ENCODE assay signal across 16 cellular contexts in genomic region chr4:183478926-183479325, GRCh38. TPM values are rescaled to one million over a fixed set of nuclear protein-coding genes. Genes with fewer than 3 reads are reported as not detected.
DNase-seq lines count a peak whose midpoint lies in the region; ATAC-seq lines count a peak whose summit lies in the region.
"Had no signal": no experiment of that assay in that cellular context is flagged by ENCODE, and none has a peak within 500 bp of the region (broad histone marks: within the 10 kb centered on the region; RNA-seq: fewer than 3 reads in every experiment).

No MANE protein-coding gene starts in this region.

- intact Hi-C loops in posterior cingulate gyrus (cut with DNase I): no loop called here

- no peak overlapping the region for H4K8ac ChIP-seq in mesenchymal stem cell (ENCODE audit: low read length)

- DNase-seq in AG08395 (ENCODE audit: low spot score): peak; percentile 21
- peak; percentile 65 for DNase-seq in GM23248
- peak; percentile 40 for DNase-seq in fibroblast of gingiva (ENCODE audit: low read depth)
- no peak for DNase-seq in mesenchymal stem cell
- DNase-seq in NCI-H526 treated with DMSO at 0.1 percent for 48 hours (lab: John Stamatoyannopoulos, UW): no peak
- DNase-seq in posterior cingulate gyrus: no peak
- DNase-seq: AML-193; CD4-positive, alpha-beta T cell; DMS79 treated with DMSO at 0.1 percent for 48 hours; GF-D8; H9; KBM-7 had no signal

- H3K4me2 ChIP-seq in GM23248 (ENCODE audit: unreplicated experiment) (peak overlapping the region; percentile 33), mesenchymal stem cell (ENCODE audit: low read length, poor library complexity, severe bottlenecking) (no peak overlapping the region)

- H3K9me3 ChIP-seq in GM23248 (ENCODE audit: low read depth): no peaks in the 10 kb centered on the region
- no peaks in the 10 kb centered on the region for H3K9me3 ChIP-seq in mesenchymal stem cell (ENCODE audit: control insufficient read depth, low read length)

- no peak overlapping the region for H2BK5ac ChIP-seq in mesenchymal stem cell (ENCODE audit: low read depth, low read length, poor library complexity, severe bottlenecking)

- H3K79me1 ChIP-seq in mesenchymal stem cell (replicated peaks; ENCODE audit: low read length, poor library complexity, severe bottlenecking): no peaks in the 10 kb centered on the region

- no peaks in the 10 kb centered on the region for H3K9me2 ChIP-seq in GM23248 (ENCODE audit: insufficient read depth)

- H3K4me3 ChIP-seq in GM23248: no peak overlapping the region
- H3K4me3 ChIP-seq in mesenchymal stem cell (ENCODE audit: insufficient read depth in 1 of 2, low read depth in 1 of 2, low read length in 2 of 2): no peak overlapping the region

- H2AK5ac ChIP-seq in mesenchymal stem cell (ENCODE audit: low read length, severe bottlenecking): no peak overlapping the region

- H2BK12ac ChIP-seq in mesenchymal stem cell (ENCODE audit: low read length in 2 of 2): no peak overlapping the region

- H3K36me3 ChIP-seq in GM23248 (ENCODE audit: low read depth) (no peaks in the 10 kb centered on the region), mesenchymal stem cell (ENCODE audit: control insufficient read depth in 1 of 2, insufficient read depth in 2 of 2, low read depth in 1 of 2, low read length in 2 of 2) (peaks cover 0 to 2% of the 10 kb centered on the region in 2 experiments)

- no peak for ATAC-seq in HG03175 (IDR thresholded peaks at IDR 0.05; ENCODE audit: unreplicated experiment)
- ATAC-seq: HepG2 had no signal

- peak overlapping the region; percentile 16; the same call in 1 of the 2 replicates for H2AFZ ChIP-seq in GM23248
- no peak overlapping the region for H2AFZ ChIP-seq in mesenchymal stem cell (ENCODE audit: low read depth, low read length)

- peaks cover 11% of the 10 kb centered on the region for H3K4me1 ChIP-seq in GM23248 (ENCODE audit: insufficient read depth)
- H3K4me1 ChIP-seq in mesenchymal stem cell (ENCODE audit: control insufficient read depth, insufficient read depth, low read depth, low read length): no peaks in the 10 kb centered on the region

- H2BK15ac ChIP-seq in mesenchymal stem cell (ENCODE audit: low read depth, poor library complexity, severe bottlenecking): no peak overlapping the region

- 7 to 18% methylated on average over 2 of the region's 2 CpGs for WGBS in GM23248 (ENCODE audit: low coverage in 1 of 2, low lambda C conversion rate in 2 of 2, missing lambda C conversion rate in 2 of 2), 2 experiments
- WGBS in mesenchymal stem cell: 94% methylated on average over 1 of the region's 2 CpGs

- in situ Hi-C loops in GM23248 (cut with MboI): no loop called here

- H3K4ac ChIP-seq in mesenchymal stem cell (ENCODE audit: low read depth in 1 of 2, low read length in 2 of 2): no peak overlapping the region

- H2BK120ac ChIP-seq in mesenchymal stem cell (ENCODE audit: low read depth, low read length): no peak overlapping the region

- H3K14ac ChIP-seq in mesenchymal stem cell (ENCODE audit: low read length in 2 of 2): no peak overlapping the region

- no peak overlapping the region for H4K91ac ChIP-seq in mesenchymal stem cell (ENCODE audit: low read length)

- H3K18ac ChIP-seq in mesenchymal stem cell (ENCODE audit: low read depth in 1 of 2, low read length in 2 of 2): no peak overlapping the region

- H3K23ac ChIP-seq in mesenchymal stem cell (ENCODE audit: low read length in 2 of 2): no peak overlapping the region

- H3K9ac ChIP-seq in GM23248 (no peak overlapping the region; the same call in 1 of the 2 replicates), mesenchymal stem cell (ENCODE audit: low read length) (peak overlapping the region; percentile 42)

- H3F3A ChIP-seq in GM23248 (ENCODE audit: insufficient read depth): peaks cover 8% of the 10 kb centered on the region

- H3K27ac ChIP-seq in GM23248 (no peak overlapping the region), mesenchymal stem cell (ENCODE audit: low read length, poor library complexity, severe bottlenecking) (no peak overlapping the region)
- H3K27ac ChIP-seq: 22Rv1, C4-2B had no signal

- no peaks in the 10 kb centered on the region for H3K27me3 ChIP-seq in GM23248 (replicated peaks; ENCODE audit: insufficient read depth)
- no peaks in the 10 kb centered on the region for H3K27me3 ChIP-seq in mesenchymal stem cell (ENCODE audit: control insufficient read depth in 1 of 2, insufficient read depth in 1 of 2, low read length in 2 of 2)

- no peaks in the 10 kb centered on the region for H3K79me2 ChIP-seq in GM23248 (ENCODE audit: insufficient read depth)

- H4K20me1 ChIP-seq in GM23248 (ENCODE audit: insufficient read depth): no peaks in the 10 kb centered on the region

RNA-seq across cellular contexts. Expression of gene ING2, which starts 25.9 kb away (rescaled TPM):
- total RNA-seq in GM23248 (2014; rRNA removed; shearing (Covaris generic)): 6.4 and 12.2 TPM in 2 replicates
- 20.5 and 22.8 TPM in 2 replicates for polyA plus RNA-seq in GM23248 (2016; fragmentation: Nextera tagmentation; extraction: Ambion mirVana)
- 20.8 TPM for polyA plus RNA-seq in mesenchymal stem cell (2013, experiment 1 of 2)
- polyA plus RNA-seq in mesenchymal stem cell (2013, experiment 2 of 2): 20.9 TPM

RNA-seq across cellular contexts. Expression of gene CDKN2AIP, which starts 34.5 kb away (rescaled TPM):
- total RNA-seq in GM23248 (2014; rRNA removed; shearing (Covaris generic)): 18.7 and 20.4 TPM in 2 replicates
- 14.6 and 16.7 TPM in 2 replicates for polyA plus RNA-seq in GM23248 (2016; fragmentation: Nextera tagmentation; extraction: Ambion mirVana)
- polyA plus RNA-seq in mesenchymal stem cell (2013, experiment 1 of 2): 6.7 TPM
- 7.0 TPM for polyA plus RNA-seq in mesenchymal stem cell (2013, experiment 2 of 2)

Comparison
In these comparisons a context has a peak if more than half of its experiments do, and no peak if none do; other contexts are left out.
1. DNase-seq: peak in AG08395 (single experiment), GM23248 (single experiment) and fibroblast of gingiva (single experiment); none in mesenchymal stem cell (single experiment), NCI-H526 treated with DMSO at 0.1 percent for 48 hours (single experiment) and posterior cingulate gyrus (0 of 10).